3 cellular contexts compared by ENCODE assay signal in the genomic region with DNA sequence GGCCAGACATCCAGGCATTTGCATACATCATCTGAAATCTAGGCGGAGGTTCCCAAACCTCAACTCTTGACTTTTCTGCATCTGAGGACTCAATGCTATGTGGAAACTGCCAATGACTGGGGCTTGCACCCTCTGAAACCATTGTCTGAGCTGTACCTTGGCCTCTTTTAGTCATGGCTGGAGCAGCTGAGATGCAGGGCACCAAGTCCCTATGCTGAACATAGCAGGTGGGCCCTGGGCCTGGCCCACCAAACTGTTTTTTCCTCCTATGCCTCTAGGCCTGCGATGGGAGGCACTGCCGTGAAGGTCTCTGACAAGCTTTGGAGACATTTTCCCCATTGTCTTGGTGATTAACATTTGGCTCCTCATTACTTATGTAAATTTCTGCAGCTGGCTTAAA.
"Had no signal": no experiment of that assay in that cellular context is flagged by ENCODE, and none has a peak within 500 bp of the region (broad histone marks: within the 10 kb centered on the region; RNA-seq: fewer than 3 reads in every experiment).

No MANE protein-coding gene starts in this region.

- DNase-seq: GDM1, GF-D8 had no signal

- H3K4me3 ChIP-seq: GM12878 had no signal
